In genomic region chr16:58236231-58236690, GRCh38 we compare ENCODE assay signal across 8 cellular contexts. TPM values are rescaled to one million over a fixed set of nuclear protein-coding genes. Genes with fewer than 3 reads are reported as not detected.
A peak's percentile ranks its signal among the peaks of the same experiment; 100 is the strongest.
DNase-seq lines count a peak whose midpoint lies in the region; ATAC-seq lines count a peak whose summit lies in the region.

No MANE protein-coding gene starts in this region.

- peaks cover 5% of the 10 kb centered on the region for H3K4me1 ChIP-seq in neuron (ENCODE audit: insufficient read depth, low read length)

- DNase-seq in DMS153 treated with DMSO at 0.1 percent for 48 hours (lab: John Stamatoyannopoulos, UW; ENCODE audit: unreplicated experiment) (peak; percentile 53), HuH-7.5 (ENCODE audit: low spot score) (peak; percentile 34), RPMI7951 (ENCODE audit: low read depth) (peak; percentile 64), foreskin melanocyte (peak; percentile 47), substantia nigra (lab: John Stamatoyannopoulos, UW) (peak in 46 of 49 donors; percentile 7 to 86 (median 52))
- peak; percentile 42 for DNase-seq in activated T-helper 9 cell treated with anti-CD3 and anti-CD28 coated beads, Interleukin-2, amount 50 U/mL, for 16 hours (ENCODE audit: low read depth)

- no peaks in the 10 kb centered on the region for H3K9me3 ChIP-seq in neuron (ENCODE audit: low read length)

- H3K27me3 ChIP-seq in neuron (ENCODE audit: insufficient read depth, low read length): peaks cover 11% of the 10 kb centered on the region

- ATAC-seq in GM21447 (IDR thresholded peaks at IDR 0.05; ENCODE audit: unreplicated experiment): peak; percentile 96

- H3K27ac ChIP-seq in substantia nigra (ENCODE audit: low read depth, low read length, poor library complexity, severe bottlenecking): no peak overlapping the region

- H3K4me3 ChIP-seq in neuron (ENCODE audit: low read length): peak overlapping the region; percentile 58

- no peaks in the 10 kb centered on the region for H3K36me3 ChIP-seq in neuron (ENCODE audit: insufficient read depth, low read length)

- H2AFZ ChIP-seq in neuron (ENCODE audit: low read depth, low read length): peak overlapping the region; percentile 75

RNA-seq across cellular contexts. Expression of gene CSNK2A2, which starts 38.4 kb away (rescaled TPM):
- total RNA-seq in RPMI7951 (2014; rRNA removed; shearing (Covaris generic)): 15.6 and 15.8 TPM in 2 replicates

RNA-seq across cellular contexts. Expression of gene PRSS54, which starts 58.6 kb away (rescaled TPM):
- total RNA-seq in RPMI7951 (2014; rRNA removed; shearing (Covaris generic)): not detected in 2 replicates
